8 cellular contexts compared by ENCODE assay signal in the genomic region with DNA sequence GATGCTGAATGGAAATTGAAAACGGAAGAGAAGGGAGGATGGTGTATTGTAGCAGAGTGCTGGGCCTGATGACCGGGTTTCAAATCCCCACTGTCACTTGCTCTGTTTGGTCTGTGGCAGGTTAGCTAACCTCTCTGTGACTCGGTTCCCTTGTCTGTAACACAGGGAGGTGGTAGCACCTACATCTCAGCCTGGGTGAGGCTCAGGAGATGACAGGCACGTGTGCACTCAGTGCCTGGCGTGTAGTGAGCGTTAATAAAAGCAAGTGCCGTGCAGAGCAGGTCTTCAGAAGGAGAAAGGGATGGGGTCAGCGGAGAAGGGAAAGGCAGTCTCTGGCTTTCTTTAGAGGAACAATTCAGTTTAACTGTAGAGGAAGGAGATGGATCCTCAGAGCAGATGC.
"Had no signal": no experiment of that assay in that cellular context is flagged by ENCODE, and none has a peak within 500 bp of the region (broad histone marks: within the 10 kb centered on the region; RNA-seq: fewer than 3 reads in every experiment).

No MANE protein-coding gene starts in this region.

- H3K9me3 Mint-ChIP-seq: GM23338, HFFc6, IgD-negative memory B cell had no signal

- ATAC-seq: GM23338, HCT116, HepG2 had no signal

- H3K9me3 ChIP-seq: HAP-1 had no signal

- H3K4me3 Mint-ChIP-seq: GM23338, HFFc6, IgD-negative memory B cell had no signal

- H3K27ac ChIP-seq: HL-60 had no signal

- H3K36me3 Mint-ChIP-seq: IgD-negative memory B cell had no signal

- H3K4me1 ChIP-seq: HAP-1 had no signal

- H2AFZ ChIP-seq: GM23338 had no signal

- H3K4me3 ChIP-seq: GM23338, HAP-1 had no signal

- H3K27ac Mint-ChIP-seq: GM23338, HFFc6, IgD-negative memory B cell had no signal

- H3K36me3 ChIP-seq: HAP-1 had no signal

- FAIRE-seq: HepG2 had no signal

- DNase-seq: H7, HFFc6 had no signal
